ENCODE assay signal across 1 cellular context in genomic region chr17:42248351-42249179, GRCh38.
TF ChIP-seq lines count a peak whose summit lies in the region.

No MANE protein-coding gene starts in this region.

TF ChIP-seq in HepG2, 621 proteins besides CTCF, POLR2A, EP300 and RAD21 (continued from another document and continues in another):
- TF ChIP-seq, protein P1, sequence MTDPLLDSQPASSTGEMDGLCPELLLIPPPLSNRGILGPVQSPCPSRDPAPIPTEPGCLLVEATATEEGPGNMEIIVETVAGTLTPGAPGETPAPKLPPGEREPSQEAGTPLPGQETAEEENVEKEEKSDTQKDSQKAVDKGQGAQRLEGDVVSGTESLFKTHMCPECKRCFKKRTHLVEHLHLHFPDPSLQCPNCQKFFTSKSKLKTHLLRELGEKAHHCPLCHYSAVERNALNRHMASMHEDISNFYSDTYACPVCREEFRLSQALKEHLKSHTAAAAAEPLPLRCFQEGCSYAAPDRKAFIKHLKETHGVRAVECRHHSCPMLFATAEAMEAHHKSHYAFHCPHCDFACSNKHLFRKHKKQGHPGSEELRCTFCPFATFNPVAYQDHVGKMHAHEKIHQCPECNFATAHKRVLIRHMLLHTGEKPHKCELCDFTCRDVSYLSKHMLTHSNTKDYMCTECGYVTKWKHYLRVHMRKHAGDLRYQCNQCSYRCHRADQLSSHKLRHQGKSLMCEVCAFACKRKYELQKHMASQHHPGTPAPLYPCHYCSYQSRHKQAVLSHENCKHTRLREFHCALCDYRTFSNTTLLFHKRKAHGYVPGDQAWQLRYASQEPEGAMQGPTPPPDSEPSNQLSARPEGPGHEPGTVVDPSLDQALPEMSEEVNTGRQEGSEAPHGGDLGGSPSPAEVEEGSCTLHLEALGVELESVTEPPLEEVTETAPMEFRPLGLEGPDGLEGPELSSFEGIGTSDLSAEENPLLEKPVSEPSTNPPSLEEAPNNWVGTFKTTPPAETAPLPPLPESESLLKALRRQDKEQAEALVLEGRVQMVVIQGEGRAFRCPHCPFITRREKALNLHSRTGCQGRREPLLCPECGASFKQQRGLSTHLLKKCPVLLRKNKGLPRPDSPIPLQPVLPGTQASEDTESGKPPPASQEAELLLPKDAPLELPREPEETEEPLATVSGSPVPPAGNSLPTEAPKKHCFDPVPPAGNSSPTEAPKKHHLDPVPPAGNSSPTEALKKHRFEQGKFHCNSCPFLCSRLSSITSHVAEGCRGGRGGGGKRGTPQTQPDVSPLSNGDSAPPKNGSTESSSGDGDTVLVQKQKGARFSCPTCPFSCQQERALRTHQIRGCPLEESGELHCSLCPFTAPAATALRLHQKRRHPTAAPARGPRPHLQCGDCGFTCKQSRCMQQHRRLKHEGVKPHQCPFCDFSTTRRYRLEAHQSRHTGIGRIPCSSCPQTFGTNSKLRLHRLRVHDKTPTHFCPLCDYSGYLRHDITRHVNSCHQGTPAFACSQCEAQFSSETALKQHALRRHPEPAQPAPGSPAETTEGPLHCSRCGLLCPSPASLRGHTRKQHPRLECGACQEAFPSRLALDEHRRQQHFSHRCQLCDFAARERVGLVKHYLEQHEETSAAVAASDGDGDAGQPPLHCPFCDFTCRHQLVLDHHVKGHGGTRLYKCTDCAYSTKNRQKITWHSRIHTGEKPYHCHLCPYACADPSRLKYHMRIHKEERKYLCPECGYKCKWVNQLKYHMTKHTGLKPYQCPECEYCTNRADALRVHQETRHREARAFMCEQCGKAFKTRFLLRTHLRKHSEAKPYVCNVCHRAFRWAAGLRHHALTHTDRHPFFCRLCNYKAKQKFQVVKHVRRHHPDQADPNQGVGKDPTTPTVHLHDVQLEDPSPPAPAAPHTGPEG (CRISPR knock-in tag; IDR thresholded peaks at IDR 0.05): no peak
- TF ChIP-seq ZNF83 (CRISPR knock-in tag; IDR thresholded peaks at IDR 0.05; ENCODE audit: borderline replicate concordance) (no peak), ZFP36L2 (CRISPR knock-in tag; IDR thresholded peaks at IDR 0.05) (no peak), FOXK1 (CRISPR knock-in tag; IDR thresholded peaks at IDR 0.05; ENCODE audit: borderline replicate concordance, low read depth) (peak; percentile 95), RFX3 (CRISPR knock-in tag; IDR thresholded peaks at IDR 0.05) (no peak), CBX1 (IDR thresholded peaks at IDR 0.05; ENCODE audit: low read depth) (peak; percentile 54), THAP11 (CRISPR knock-in tag; IDR thresholded peaks at IDR 0.05) (peak; percentile 67; the same call in 1 of the 2 replicates), ZNF12 (CRISPR knock-in tag; IDR thresholded peaks at IDR 0.05) (peak; percentile 55; the same call in 1 of the 2 replicates), ZNF746 (CRISPR knock-in tag; IDR thresholded peaks at IDR 0.05) (no peak), IKZF5 (CRISPR knock-in tag; IDR thresholded peaks at IDR 0.05) (peak; percentile 66; the same call in 1 of the 2 replicates), MIER3 (CRISPR knock-in tag; IDR thresholded peaks at IDR 0.05; ENCODE audit: borderline replicate concordance) (peak; percentile 27; the same call in 1 of the 2 replicates), HMG20A (CRISPR knock-in tag; IDR thresholded peaks at IDR 0.05; ENCODE audit: borderline replicate concordance) (peak; percentile 56; the same call in 1 of the 2 replicates), FOSL1 (CRISPR knock-in tag; IDR thresholded peaks at IDR 0.05; ENCODE audit: borderline replicate concordance) (no peak), ZFAT (CRISPR knock-in tag; conservative IDR thresholded peaks at IDR 0.05) (no peak), RXRB (CRISPR knock-in tag; IDR thresholded peaks at IDR 0.05; ENCODE audit: borderline replicate concordance) (peak; percentile 80), ATF3 (CRISPR knock-in tag; IDR thresholded peaks at IDR 0.05) (peak; percentile 49; the same call in 1 of the 2 replicates), ZSCAN30 (CRISPR knock-in tag; IDR thresholded peaks at IDR 0.05) (no peak), WIZ (CRISPR knock-in tag; IDR thresholded peaks at IDR 0.05) (no peak), ZNF343 (CRISPR knock-in tag; IDR thresholded peaks at IDR 0.05) (0 out of 2 replicates have a peak, but pooled peaks have one; percentile 47), SMAD9 (CRISPR knock-in tag; IDR thresholded peaks at IDR 0.05) (no peak), ZNF768 (CRISPR knock-in tag; IDR thresholded peaks at IDR 0.05) (no peak), GLI4 (CRISPR knock-in tag; IDR thresholded peaks at IDR 0.05; ENCODE audit: borderline replicate concordance) (no peak), THYN1 (CRISPR knock-in tag; IDR thresholded peaks at IDR 0.05; ENCODE audit: borderline replicate concordance, low read depth) (no peak), HNRNPK (IDR thresholded peaks at IDR 0.05; ENCODE audit: low read depth, low read length, poor library complexity, severe bottlenecking) (no peak), MZF1 (CRISPR knock-in tag; IDR thresholded peaks at IDR 0.05; ENCODE audit: borderline replicate concordance) (no peak), ZNF264 (CRISPR knock-in tag; IDR thresholded peaks at IDR 0.05) (0 out of 2 replicates have a peak, but pooled peaks have one; percentile 46), ZNF121 (CRISPR knock-in tag; IDR thresholded peaks at IDR 0.05) (no peak), MAFK (conservative IDR thresholded peaks at IDR 0.05 in 1 of 2, IDR thresholded peaks at IDR 0.05 in 1 of 2; ENCODE audit: low read length in 2 of 2) (no peak), HDAC1 (CRISPR knock-in tag; IDR thresholded peaks at IDR 0.05) (peak; percentile 77), ZKSCAN8 (CRISPR knock-in tag; IDR thresholded peaks at IDR 0.05; ENCODE audit: borderline replicate concordance) (0 out of 2 replicates have a peak, but pooled peaks have one; percentile 62), GATAD1 (CRISPR knock-in tag; IDR thresholded peaks at IDR 0.05) (peak; percentile 79), RXRA (CRISPR knock-in tag; IDR thresholded peaks at IDR 0.05) (peak; percentile 58; the same call in 1 of the 2 replicates), ZBTB7B (CRISPR knock-in tag; IDR thresholded peaks at IDR 0.05) (no peak), NFE2L2 (IDR thresholded peaks at IDR 0.05; ENCODE audit: low read length) (no peak), JARID2 (CRISPR knock-in tag; IDR thresholded peaks at IDR 0.05; ENCODE audit: insufficient replicate concordance) (no peak), YEATS2 (CRISPR knock-in tag; IDR thresholded peaks at IDR 0.05; ENCODE audit: borderline replicate concordance) (peak; percentile 60; the same call in 1 of the 2 replicates), KDM3A (CRISPR knock-in tag; IDR thresholded peaks at IDR 0.05; ENCODE audit: low read depth) (no peak), ZNF660 (CRISPR knock-in tag; IDR thresholded peaks at IDR 0.05; ENCODE audit: borderline replicate concordance, low read depth) (no peak), ZBTB26 (CRISPR knock-in tag; IDR thresholded peaks at IDR 0.05; ENCODE audit: borderline replicate concordance) (peak; percentile 56; the same call in 1 of the 2 replicates), SMARCC2 (IDR thresholded peaks at IDR 0.05) (no peak), ZBTB10 (CRISPR knock-in tag; IDR thresholded peaks at IDR 0.05; ENCODE audit: borderline replicate concordance) (no peak), ZNF546 (CRISPR knock-in tag; conservative IDR thresholded peaks at IDR 0.05) (no peak)
- TF ChIP-seq, protein P2, sequence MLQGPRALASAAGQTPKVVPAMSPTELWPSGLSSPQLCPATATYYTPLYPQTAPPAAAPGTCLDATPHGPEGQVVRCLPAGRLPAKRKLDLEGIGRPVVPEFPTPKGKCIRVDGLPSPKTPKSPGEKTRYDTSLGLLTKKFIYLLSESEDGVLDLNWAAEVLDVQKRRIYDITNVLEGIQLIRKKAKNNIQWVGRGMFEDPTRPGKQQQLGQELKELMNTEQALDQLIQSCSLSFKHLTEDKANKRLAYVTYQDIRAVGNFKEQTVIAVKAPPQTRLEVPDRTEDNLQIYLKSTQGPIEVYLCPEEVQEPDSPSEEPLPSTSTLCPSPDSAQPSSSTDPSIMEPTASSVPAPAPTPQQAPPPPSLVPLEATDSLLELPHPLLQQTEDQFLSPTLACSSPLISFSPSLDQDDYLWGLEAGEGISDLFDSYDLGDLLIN (CRISPR knock-in tag; IDR thresholded peaks at IDR 0.05; ENCODE audit: borderline replicate concordance): no peak
- TF ChIP-seq, protein P3, sequence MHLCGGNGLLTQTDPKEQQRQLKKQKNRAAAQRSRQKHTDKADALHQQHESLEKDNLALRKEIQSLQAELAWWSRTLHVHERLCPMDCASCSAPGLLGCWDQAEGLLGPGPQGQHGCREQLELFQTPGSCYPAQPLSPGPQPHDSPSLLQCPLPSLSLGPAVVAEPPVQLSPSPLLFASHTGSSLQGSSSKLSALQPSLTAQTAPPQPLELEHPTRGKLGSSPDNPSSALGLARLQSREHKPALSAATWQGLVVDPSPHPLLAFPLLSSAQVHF (CRISPR knock-in tag; IDR thresholded peaks at IDR 0.05): no peak
- TF ChIP-seq, protein P4, sequence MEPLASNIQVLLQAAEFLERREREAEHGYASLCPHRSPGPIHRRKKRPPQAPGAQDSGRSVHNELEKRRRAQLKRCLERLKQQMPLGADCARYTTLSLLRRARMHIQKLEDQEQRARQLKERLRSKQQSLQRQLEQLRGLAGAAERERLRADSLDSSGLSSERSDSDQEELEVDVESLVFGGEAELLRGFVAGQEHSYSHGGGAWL (CRISPR knock-in tag; IDR thresholded peaks at IDR 0.05): 0 out of 2 replicates have a peak, but pooled peaks have one; percentile 43
- TF ChIP-seq, protein P5, sequence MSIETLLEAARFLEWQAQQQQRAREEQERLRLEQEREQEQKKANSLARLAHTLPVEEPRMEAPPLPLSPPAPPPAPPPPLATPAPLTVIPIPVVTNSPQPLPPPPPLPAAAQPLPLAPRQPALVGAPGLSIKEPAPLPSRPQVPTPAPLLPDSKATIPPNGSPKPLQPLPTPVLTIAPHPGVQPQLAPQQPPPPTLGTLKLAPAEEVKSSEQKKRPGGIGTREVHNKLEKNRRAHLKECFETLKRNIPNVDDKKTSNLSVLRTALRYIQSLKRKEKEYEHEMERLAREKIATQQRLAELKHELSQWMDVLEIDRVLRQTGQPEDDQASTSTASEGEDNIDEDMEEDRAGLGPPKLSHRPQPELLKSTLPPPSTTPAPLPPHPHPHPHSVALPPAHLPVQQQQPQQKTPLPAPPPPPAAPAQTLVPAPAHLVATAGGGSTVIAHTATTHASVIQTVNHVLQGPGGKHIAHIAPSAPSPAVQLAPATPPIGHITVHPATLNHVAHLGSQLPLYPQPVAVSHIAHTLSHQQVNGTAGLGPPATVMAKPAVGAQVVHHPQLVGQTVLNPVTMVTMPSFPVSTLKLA (IDR thresholded peaks at IDR 0.05): no peak
